ENCODE assay signal across 15 cellular contexts in the genomic region with DNA sequence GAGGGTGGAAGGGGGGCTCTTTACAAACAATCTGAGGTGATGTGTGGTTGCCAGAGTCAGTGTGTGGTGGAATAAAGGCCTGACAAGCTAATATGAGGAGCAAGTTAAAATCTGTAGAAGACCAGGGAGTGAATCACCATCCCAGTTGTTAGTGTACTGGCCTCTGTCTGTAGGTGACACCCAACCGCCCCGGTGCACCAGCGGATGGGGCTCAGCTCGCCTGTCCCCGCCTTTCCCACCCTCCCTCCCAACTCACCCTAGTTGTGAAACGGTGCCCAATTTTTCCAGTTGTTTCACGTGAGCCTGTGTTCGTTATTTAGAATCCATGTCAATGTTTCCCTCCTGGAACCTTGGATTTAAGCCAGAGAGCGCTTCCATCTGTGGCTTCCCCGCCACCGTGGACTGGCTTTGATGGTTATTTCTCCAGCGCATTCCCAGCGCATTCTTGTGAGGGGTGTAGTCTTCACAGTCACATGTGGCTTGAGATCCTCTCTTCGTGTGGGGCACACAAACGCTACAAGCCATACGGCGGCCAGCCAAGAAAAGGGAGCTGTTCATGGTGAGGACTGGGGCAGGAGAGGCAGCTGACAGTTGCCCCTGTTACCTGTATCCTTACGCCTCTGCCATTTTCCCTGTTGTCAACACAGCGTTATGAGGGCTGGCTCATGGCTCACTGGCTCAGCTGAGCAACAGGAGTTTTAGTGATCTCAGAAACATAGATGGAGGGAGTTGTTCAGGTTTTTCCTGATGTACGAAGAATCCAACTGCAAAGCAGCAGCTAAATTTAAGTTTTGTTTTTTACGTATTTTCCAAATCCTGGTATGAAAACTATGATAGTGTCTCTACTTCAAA.
DNase-seq lines count a peak whose midpoint lies in the region; ATAC-seq and TF ChIP-seq lines count a peak whose summit lies in the region.
"Had no signal": no experiment of that assay in that cellular context is flagged by ENCODE, and none has a peak within 500 bp of the region (broad histone marks: within the 10 kb centered on the region; RNA-seq: fewer than 3 reads in every experiment).

No MANE protein-coding gene starts in this region.

- TF ChIP-seq CTCF in HFFc6 (IDR thresholded peaks at IDR 0.05) (no peak), GM13977 (IDR thresholded peaks at IDR 0.05; ENCODE audit: extremely low read depth, insufficient read depth, missing control alignments) (no peak)

- in situ Hi-C loops in GM13977 (cut with MboI; ENCODE audit: low pct_unique_long_range_greater_than_20kb, low sequenced_read_pairs, unreplicated experiment), result no loop called here

- peaks cover 21% of the 10 kb centered on the region for H3K4me1 Mint-ChIP-seq in HFFc6 (ENCODE audit: low read depth)

- H3K9me3 Mint-ChIP-seq in HFFc6, result no peaks in the 10 kb centered on the region

- no peak for ATAC-seq in GM18498 (IDR thresholded peaks at IDR 0.05; ENCODE audit: unreplicated experiment)

- peaks cover 5% of the 10 kb centered on the region; the same call in 1 of the 2 replicates for H3K36me3 Mint-ChIP-seq in HFFc6 (ENCODE audit: low read depth)

- no peaks in the 10 kb centered on the region; the same call in 1 of the 2 replicates for H3K27me3 Mint-ChIP-seq in HFFc6 (ENCODE audit: insufficient read depth)

- H3K27ac Mint-ChIP-seq in HFFc6, result no peak overlapping the region

- peak; percentile 87 for DNase-seq in AG08395 (ENCODE audit: low spot score)
- peak; percentile 7 for DNase-seq in HFFc6
- DNase-seq in dermis blood vessel endothelial cell, result peak; percentile 79
- peak; percentile 69 for DNase-seq in mesenteric fat pad (ENCODE audit: low spot score)
- no peak for DNase-seq in UCSD-AML1 (lab: John Stamatoyannopoulos, UW; ENCODE audit: unreplicated experiment)
- no peak for DNase-seq in NCI-H345 treated with DMSO at 0.1 percent for 48 hours (lab: John Stamatoyannopoulos, UW; ENCODE audit: unreplicated experiment)
- DNase-seq in GM13977 (ENCODE audit: low spot score), result no peak
- DNase-seq: activated CD4-positive, alpha-beta T cell treated with anti-CD3 and anti-CD28 coated beads, Interleukin-2, amount 50 U/mL, for 48 hours; AML-193; DMS153; effector CD4-positive, alpha-beta T cell; midbrain; NCI-H1105 treated with DMSO at 0.1 percent for 48 hours; stimulated activated CD4-positive, alpha-beta T cell treated with anti-CD3 and anti-CD28 coated beads, Interleukin-15, amount 100 ng/mL, for 24 hours had no signal

- H3K4me3 Mint-ChIP-seq in HFFc6, result no peak overlapping the region

Comparison
In these comparisons a context has a peak if more than half of its experiments do, and no peak if none do; other contexts are left out.
1. DNase-seq: peak in AG08395 (single experiment), HFFc6 (single experiment), dermis blood vessel endothelial cell (single experiment) and mesenteric fat pad (single experiment); none in UCSD-AML1 (single experiment), NCI-H345 treated with DMSO at 0.1 percent for 48 hours (single experiment) and GM13977 (single experiment).